In the genomic region with DNA sequence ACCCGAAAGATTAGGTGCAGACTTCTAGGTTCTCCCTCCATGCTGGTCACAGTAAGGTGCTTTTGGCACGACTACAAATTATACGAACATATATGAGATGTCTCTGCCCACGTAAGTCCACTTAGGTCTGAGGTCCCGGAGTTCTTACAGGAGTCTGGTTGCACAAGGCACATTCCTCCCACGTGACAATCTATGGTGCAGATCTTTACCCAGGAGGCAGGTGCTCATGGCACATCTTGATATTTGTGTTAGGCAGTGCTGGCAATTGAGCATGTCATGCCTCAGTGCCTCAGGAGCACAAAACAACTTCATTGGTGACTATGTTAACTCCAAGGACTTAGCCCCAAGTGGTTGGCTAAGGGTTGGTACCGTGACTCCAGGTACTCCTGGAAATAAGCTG, we compare ENCODE assay signal across 26 cellular contexts.
"Had no signal": no experiment of that assay in that cellular context is flagged by ENCODE, and none has a peak within 500 bp of the region (broad histone marks: within the 10 kb centered on the region; RNA-seq: fewer than 3 reads in every experiment).

No MANE protein-coding gene starts in this region.

- H3K27me3 ChIP-seq: esophagus muscularis mucosa, foreskin keratinocyte, tibial artery, upper lobe of right lung had no signal

- H3K4me3 ChIP-seq: esophagus muscularis mucosa, mucosa of descending colon, skin epidermis, tibial artery, upper lobe of right lung had no signal

- H3K36me3 ChIP-seq: esophagus muscularis mucosa, tibial artery, upper lobe of right lung had no signal

- H3K36me3 Mint-ChIP-seq: stimulated activated effector memory CD8-positive, alpha-beta T cell treated with anti-CD3 and anti-CD28 coated beads, Interleukin-12 subunit alpha, Interleukin-12 subunit beta, amount 100 ng/mL, for 72 hours had no signal

- H3K4me1 Mint-ChIP-seq: activated CD4-positive, alpha-beta T cell treated with anti-CD3 and anti-CD28 coated beads, Interleukin-2, amount 10 ng/mL, durations not matched to agents 24 days and 14 days; endodermal cell; stimulated activated effector memory CD8-positive, alpha-beta T cell treated with anti-CD3 and anti-CD28 coated beads, Interleukin-12 subunit alpha, Interleukin-12 subunit beta, amount 100 ng/mL, for 72 hours; stimulated activated naive CD8-positive, alpha-beta T cell treated with anti-CD3 and anti-CD28 coated beads, Interleukin-15, amount 100 ng/mL, for 72 hours; T-helper 17 cell had no signal

- H3K27ac Mint-ChIP-seq: activated CD4-positive, alpha-beta memory T cell treated with anti-CD3 and anti-CD28 coated beads, Interleukin-2, amount 10 ng/mL, durations not matched to agents 7 days and 5 days; activated CD4-positive, alpha-beta T cell treated with anti-CD3 and anti-CD28 coated beads, Interleukin-2, amount 10 ng/mL, durations not matched to agents 24 days and 14 days; activated naive CD4-positive, alpha-beta T cell treated with anti-CD3 and anti-CD28 coated beads, Interleukin-2, amount 50 U/mL, for 24 hours; activated T-cell treated with anti-CD3 and anti-CD28 coated beads, Interleukin-2, amount 50 U/mL, for 24 hours; activated T-helper 17 cell treated with anti-CD3 and anti-CD28 coated beads, Interleukin-2, amount 50 U/mL, for 72 hours; dendritic cell treated with granulocyte-macrophage colony-stimulating factor and Interleukin-4, amounts not matched to agents 40 ng/mL and 50 ng/mL, for 4 days; endodermal cell; natural killer cell treated with Interleukin-12 subunit alpha and Interleukin-12 subunit beta and Interleukin-15 and Interleukin-18, amount 100 ng/mL, for 72 hours; progenitor cell of endocrine pancreas; stimulated activated effector memory CD8-positive, alpha-beta T cell treated with anti-CD3 and anti-CD28 coated beads, Interleukin-12 subunit alpha, Interleukin-12 subunit beta, amount 100 ng/mL, for 72 hours; stimulated activated naive CD8-positive, alpha-beta T cell treated with anti-CD3 and anti-CD28 coated beads, Interleukin-15, amount 100 ng/mL, for 72 hours; T-helper 17 cell had no signal

- H3K27me3 Mint-ChIP-seq: activated CD4-positive, alpha-beta memory T cell treated with anti-CD3 and anti-CD28 coated beads, Interleukin-2, amount 10 ng/mL, durations not matched to agents 7 days and 5 days; activated CD4-positive, alpha-beta T cell treated with anti-CD3 and anti-CD28 coated beads, Interleukin-2, amount 10 ng/mL, durations not matched to agents 24 days and 14 days; activated naive CD4-positive, alpha-beta T cell treated with anti-CD3 and anti-CD28 coated beads, Interleukin-2, amount 50 U/mL, for 24 hours; activated T-cell treated with anti-CD3 and anti-CD28 coated beads, Interleukin-2, amount 50 U/mL, for 24 hours; activated T-helper 17 cell treated with anti-CD3 and anti-CD28 coated beads, Interleukin-2, amount 50 U/mL, for 72 hours; central memory CD8-positive, alpha-beta T cell; dendritic cell treated with granulocyte-macrophage colony-stimulating factor and Interleukin-4, amounts not matched to agents 40 ng/mL and 50 ng/mL, for 4 days; natural killer cell treated with Interleukin-12 subunit alpha and Interleukin-12 subunit beta and Interleukin-15 and Interleukin-18, amount 100 ng/mL, for 72 hours; progenitor cell of endocrine pancreas; stimulated activated naive CD8-positive, alpha-beta T cell treated with anti-CD3 and anti-CD28 coated beads, Interleukin-15, amount 100 ng/mL, for 72 hours; T-helper 17 cell had no signal

- H3K9me3 Mint-ChIP-seq: central memory CD8-positive, alpha-beta T cell had no signal

- ATAC-seq: activated T-helper 17 cell treated with anti-CD3 and anti-CD28 coated beads, Interleukin-2, amount 50 U/mL, for 72 hours; foreskin keratinocyte; left ventricle myocardium superior; mucosa of descending colon; natural killer cell treated with Interleukin-12 subunit alpha and Interleukin-12 subunit beta and Interleukin-15 and Interleukin-18, amount 100 ng/mL, for 72 hours; sciatic nerve; stimulated activated effector memory CD8-positive, alpha-beta T cell treated with anti-CD3 and anti-CD28 coated beads, Interleukin-12 subunit alpha, Interleukin-12 subunit beta, amount 100 ng/mL, for 72 hours; stimulated activated naive CD8-positive, alpha-beta T cell treated with anti-CD3 and anti-CD28 coated beads, Interleukin-15, amount 100 ng/mL, for 72 hours; T-helper 17 cell; upper lobe of right lung had no signal

- H3K27ac ChIP-seq: esophagus muscularis mucosa, foreskin keratinocyte, skin epidermis, tibial artery, upper lobe of right lung had no signal

- H3K9me3 ChIP-seq: mucosa of descending colon, upper lobe of right lung had no signal

- H3K4me1 ChIP-seq: esophagus muscularis mucosa, foreskin keratinocyte, tibial artery, upper lobe of right lung had no signal

- H3K4me3 Mint-ChIP-seq: activated CD4-positive, alpha-beta memory T cell treated with anti-CD3 and anti-CD28 coated beads, Interleukin-2, amount 10 ng/mL, durations not matched to agents 7 days and 5 days; activated CD4-positive, alpha-beta T cell treated with anti-CD3 and anti-CD28 coated beads, Interleukin-2, amount 10 ng/mL, durations not matched to agents 24 days and 14 days; activated naive CD4-positive, alpha-beta T cell treated with anti-CD3 and anti-CD28 coated beads, Interleukin-2, amount 50 U/mL, for 24 hours; activated T-cell treated with anti-CD3 and anti-CD28 coated beads, Interleukin-2, amount 50 U/mL, for 24 hours; activated T-helper 17 cell treated with anti-CD3 and anti-CD28 coated beads, Interleukin-2, amount 50 U/mL, for 72 hours; central memory CD8-positive, alpha-beta T cell; dendritic cell treated with granulocyte-macrophage colony-stimulating factor and Interleukin-4, amounts not matched to agents 40 ng/mL and 50 ng/mL, for 4 days; endodermal cell; natural killer cell treated with Interleukin-12 subunit alpha and Interleukin-12 subunit beta and Interleukin-15 and Interleukin-18, amount 100 ng/mL, for 72 hours; stimulated activated effector memory CD8-positive, alpha-beta T cell treated with anti-CD3 and anti-CD28 coated beads, Interleukin-12 subunit alpha, Interleukin-12 subunit beta, amount 100 ng/mL, for 72 hours; stimulated activated naive CD8-positive, alpha-beta T cell treated with anti-CD3 and anti-CD28 coated beads, Interleukin-15, amount 100 ng/mL, for 72 hours; T-helper 17 cell had no signal

- DNase-seq: activated CD4-positive, alpha-beta memory T cell treated with anti-CD3 and anti-CD28 coated beads, Interleukin-2, amount 10 ng/mL, durations not matched to agents 7 days and 5 days; activated CD4-positive, alpha-beta T cell treated with anti-CD3 and anti-CD28 coated beads, Interleukin-2, amount 10 ng/mL, durations not matched to agents 24 days and 14 days; activated CD4-positive, CD25-positive, alpha-beta regulatory T cell treated with anti-CD3 and anti-CD28 coated beads, Interleukin-2, amount 50 U/mL, for 72 hours; activated CD8-positive, alpha-beta memory T cell treated with anti-CD3 and anti-CD28 coated beads, Interleukin-2, amount 50 U/mL, for 48 hours; activated T-cell treated with anti-CD3 and anti-CD28 coated beads, Interleukin-2, amount 50 U/mL, for 24 hours; endodermal cell; foreskin keratinocyte; left ventricle myocardium superior; mucosa of descending colon; retina; stimulated activated CD4-positive, alpha-beta T cell treated with anti-CD3 and anti-CD28 coated beads, Interleukin-4, amount 100 ng/mL, for 24 hours; stimulated activated naive CD8-positive, alpha-beta T cell treated with anti-CD3 and anti-CD28 coated beads, Interleukin-15, amount 100 ng/mL, for 72 hours; T-helper 17 cell; T1000; tibial artery; upper lobe of right lung had no signal
